Comparison of ENCODE assay signal across 8 cellular contexts in the genomic region with DNA sequence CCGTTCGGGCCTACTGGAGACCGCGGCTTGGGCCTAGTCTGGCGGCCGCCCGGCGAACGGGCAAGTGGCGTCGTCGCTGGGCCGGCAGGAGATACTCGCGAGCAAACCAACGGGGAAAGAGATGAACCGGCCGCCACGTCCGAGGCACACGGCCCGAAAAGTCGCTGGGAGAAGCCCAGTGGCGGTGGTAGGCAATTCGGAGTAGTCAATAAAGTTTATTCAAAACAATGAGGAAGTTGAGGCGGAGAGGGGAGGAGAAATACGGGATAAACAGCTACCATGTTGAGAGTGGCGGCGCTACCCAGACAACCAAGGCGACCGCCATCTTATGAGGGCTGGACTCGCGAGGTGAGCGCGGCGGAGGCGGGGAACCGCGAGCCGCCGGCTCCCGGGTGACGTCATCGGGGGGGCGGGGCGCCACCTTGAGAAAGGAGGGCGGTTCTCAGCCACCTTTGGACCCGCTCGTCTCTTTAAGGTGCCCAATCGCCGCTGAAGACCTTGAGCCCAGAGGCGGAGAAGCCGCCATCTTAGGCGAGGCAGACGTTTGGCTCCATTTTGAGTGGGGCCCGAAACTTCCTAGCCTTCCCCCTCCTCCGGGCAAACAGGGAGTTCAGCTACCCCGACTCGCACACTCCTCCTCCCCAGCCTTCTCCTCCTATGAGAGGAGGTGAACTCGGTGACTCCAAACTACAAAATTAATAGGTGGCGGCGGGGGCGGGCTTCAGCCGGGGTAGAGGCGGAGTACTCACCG. TPM values are rescaled to one million over a fixed set of nuclear protein-coding genes. Genes with fewer than 3 reads are reported as not detected.
DNase-seq lines count a peak whose midpoint lies in the region; ATAC-seq and TF ChIP-seq lines count a peak whose summit lies in the region.

Gene PHF8 (minus strand): TSS at position 348 of the 751 bp plus-strand sequence. CDS start 1,745 bp downstream, outside the sequence.

- H3K27me3 Mint-ChIP-seq in activated T-helper 2 cell treated with anti-CD3 and anti-CD28 coated beads, Interferon-gamma antibody, Interleukin-2, Interleukin-4, amounts not matched to agents 10 μg/mL and 5 μg/mL and 100 μg/mL, durations not matched to agents 14 hours and 24 hours and 36 hours (ENCODE audit: low read depth): no peaks in the 10 kb centered on the region
- no peaks in the 10 kb centered on the region for H3K27me3 Mint-ChIP-seq in naive B cell

- no peaks in the 10 kb centered on the region for H3F3A ChIP-seq in Loucy (ENCODE audit: low read depth)

- H4K20me1 ChIP-seq in Loucy (ENCODE audit: insufficient read depth, low read length, poor library complexity, severe bottlenecking): no peaks in the 10 kb centered on the region

- peak; percentile 89 for ATAC-seq in RWPE2 (ENCODE audit: low read depth)
- peak; percentile 80 to 83 for ATAC-seq in naive B cell (ENCODE audit: low read depth in 2 of 2)
- peak; percentile 91 for ATAC-seq in stimulated activated effector memory CD8-positive, alpha-beta T cell treated with anti-CD3 and anti-CD28 coated beads, Interleukin-12 subunit alpha, Interleukin-12 subunit beta, amount 100 ng/mL, for 72 hours

- peak within 1 kb of the TSS; percentile 89 for H2AFZ ChIP-seq in Loucy (ENCODE audit: low read length)

- H3K9ac ChIP-seq in Loucy (ENCODE audit: low read depth, low read length, poor library complexity, severe bottlenecking): peak within 1 kb of the TSS; percentile 88

- no peaks in the 10 kb centered on the region for H3K9me2 ChIP-seq in Loucy (replicated peaks; ENCODE audit: low read depth, low read length)

- H3K4me2 ChIP-seq in Loucy (ENCODE audit: low read depth, low read length, poor library complexity, severe bottlenecking): peak within 1 kb of the TSS; percentile 90

- H3K4me3 ChIP-seq in H7 (ENCODE audit: insufficient read depth, low read depth, low read length) (peak within 1 kb of the TSS; percentile 68), Loucy (ENCODE audit: low read length, poor library complexity, severe bottlenecking) (peak within 1 kb of the TSS; percentile 91), RWPE2 (ENCODE audit: severe bottlenecking) (peak within 1 kb of the TSS; percentile 61)

- H3K36me3 ChIP-seq in H7 (replicated peaks; ENCODE audit: control insufficient read depth, insufficient read depth, low read length): no peaks in the 10 kb centered on the region
- no peaks in the 10 kb centered on the region for H3K36me3 ChIP-seq in Loucy (ENCODE audit: insufficient read depth, low read length)
- peaks cover 13% of the 10 kb centered on the region; the same call in 1 of the 2 replicates for H3K36me3 ChIP-seq in RWPE2 (ENCODE audit: low read depth)

- H3K4me1 ChIP-seq in Loucy (ENCODE audit: insufficient read depth, low read length, poor library complexity, severe bottlenecking): peaks cover 11% of the 10 kb centered on the region
- no peaks in the 10 kb centered on the region for H3K4me1 ChIP-seq in RWPE2 (ENCODE audit: insufficient read depth, poor library complexity, severe bottlenecking)

- peaks cover 12% of the 10 kb centered on the region for H3K79me2 ChIP-seq in Loucy (ENCODE audit: insufficient read depth, low read length)

- peak within 1 kb of the TSS; percentile 88 for H3K4me3 Mint-ChIP-seq in activated T-helper 2 cell treated with anti-CD3 and anti-CD28 coated beads, Interferon-gamma antibody, Interleukin-2, Interleukin-4, amounts not matched to agents 10 μg/mL and 5 μg/mL and 100 μg/mL, durations not matched to agents 14 hours and 24 hours and 36 hours (ENCODE audit: low read depth)
- H3K4me3 Mint-ChIP-seq in naive B cell: peak within 1 kb of the TSS; percentile 88 to 95 (median 93)
- peak within 1 kb of the TSS; percentile 85 for H3K4me3 Mint-ChIP-seq in stimulated activated effector memory CD8-positive, alpha-beta T cell treated with anti-CD3 and anti-CD28 coated beads, Interleukin-12 subunit alpha, Interleukin-12 subunit beta, amount 100 ng/mL, for 72 hours

- H3K9me3 ChIP-seq in Loucy (ENCODE audit: insufficient read depth, low read depth, low read length): no peaks in the 10 kb centered on the region
- no peaks in the 10 kb centered on the region for H3K9me3 ChIP-seq in RWPE2 (ENCODE audit: severe bottlenecking)

- no peaks in the 10 kb centered on the region for H3K9me3 Mint-ChIP-seq in activated T-helper 2 cell treated with anti-CD3 and anti-CD28 coated beads, Interferon-gamma antibody, Interleukin-2, Interleukin-4, amounts not matched to agents 10 μg/mL and 5 μg/mL and 100 μg/mL, durations not matched to agents 14 hours and 24 hours and 36 hours
- H3K9me3 Mint-ChIP-seq in naive B cell: peaks cover 0 to 8% (median 0%) of the 10 kb centered on the region in 7 donors
- no peaks in the 10 kb centered on the region for H3K9me3 Mint-ChIP-seq in stimulated activated effector memory CD8-positive, alpha-beta T cell treated with anti-CD3 and anti-CD28 coated beads, Interleukin-12 subunit alpha, Interleukin-12 subunit beta, amount 100 ng/mL, for 72 hours

- H3K27ac ChIP-seq in RWPE2 (ENCODE audit: poor library complexity, severe bottlenecking): peak within 1 kb of the TSS; percentile 74

- H3K4me1 Mint-ChIP-seq in activated T-helper 2 cell treated with anti-CD3 and anti-CD28 coated beads, Interferon-gamma antibody, Interleukin-2, Interleukin-4, amounts not matched to agents 10 μg/mL and 5 μg/mL and 100 μg/mL, durations not matched to agents 14 hours and 24 hours and 36 hours (ENCODE audit: low read depth): peaks cover 15% of the 10 kb centered on the region
- peaks cover 11 to 21% (median 14%) of the 10 kb centered on the region in 3 donors for H3K4me1 Mint-ChIP-seq in naive B cell
- peaks cover 5% of the 10 kb centered on the region for H3K4me1 Mint-ChIP-seq in stimulated activated effector memory CD8-positive, alpha-beta T cell treated with anti-CD3 and anti-CD28 coated beads, Interleukin-12 subunit alpha, Interleukin-12 subunit beta, amount 100 ng/mL, for 72 hours

- H3K27me3 ChIP-seq in H7 (ENCODE audit: control insufficient read depth, insufficient read depth, low read length) (no peaks in the 10 kb centered on the region), Loucy (ENCODE audit: insufficient read depth, low read length, poor library complexity, severe bottlenecking) (no peaks in the 10 kb centered on the region), RWPE2 (ENCODE audit: insufficient read depth, poor library complexity, severe bottlenecking) (no peaks in the 10 kb centered on the region)

- TF ChIP-seq CTCF in Loucy (conservative IDR thresholded peaks at IDR 0.05; ENCODE audit: low read length) (no peak), RWPE2 (IDR thresholded peaks at IDR 0.05; ENCODE audit: poor library complexity, severe bottlenecking) (no peak)

- intact Hi-C loops in activated T-helper 2 cell treated with anti-CD3 and anti-CD28 coated beads, Interferon-gamma antibody, Interleukin-2, Interleukin-4, amounts not matched to agents 10 μg/mL and 5 μg/mL and 100 μg/mL, durations not matched to agents 14 hours and 24 hours and 36 hours (cut with micrococcal nuclease): loop anchor here (1.0 to 10.0 kb wide), 9 partner anchors 139 to 1120 kb away; partner anchors contain the start of genes FAM120C, GNL3L, KDM5C and MAGED2

- peak; percentile 94 for DNase-seq in EH (ENCODE audit: low read depth)
- DNase-seq in H7: peak; percentile 89
- peak; percentile 89 for DNase-seq in RWPE2 (ENCODE audit: low spot score)
- DNase-seq in activated T-helper 2 cell treated with anti-CD3 and anti-CD28 coated beads, Interferon-gamma antibody, Interleukin-2, Interleukin-4, amounts not matched to agents 10 μg/mL and 5 μg/mL and 100 μg/mL, durations not matched to agents 14 hours and 24 hours and 36 hours (ENCODE audit: low spot score): peak; percentile 93
- DNase-seq in fibroblast of gingiva (ENCODE audit: low read depth): peak; percentile 93
- DNase-seq in naive B cell: peak; percentile 94
- DNase-seq in stimulated activated effector memory CD8-positive, alpha-beta T cell treated with anti-CD3 and anti-CD28 coated beads, Interleukin-12 subunit alpha, Interleukin-12 subunit beta, amount 100 ng/mL, for 72 hours (ENCODE audit: low spot score in 2 of 2): peak; percentile 81 to 93

- peaks cover 14% of the 10 kb centered on the region for H3K36me3 Mint-ChIP-seq in activated T-helper 2 cell treated with anti-CD3 and anti-CD28 coated beads, Interferon-gamma antibody, Interleukin-2, Interleukin-4, amounts not matched to agents 10 μg/mL and 5 μg/mL and 100 μg/mL, durations not matched to agents 14 hours and 24 hours and 36 hours (ENCODE audit: low read depth)
- no peaks in the 10 kb centered on the region for H3K36me3 Mint-ChIP-seq in naive B cell
- peaks cover 51% of the 10 kb centered on the region for H3K36me3 Mint-ChIP-seq in stimulated activated effector memory CD8-positive, alpha-beta T cell treated with anti-CD3 and anti-CD28 coated beads, Interleukin-12 subunit alpha, Interleukin-12 subunit beta, amount 100 ng/mL, for 72 hours

- peak within 1 kb of the TSS; percentile 97 for H3K27ac Mint-ChIP-seq in activated T-helper 2 cell treated with anti-CD3 and anti-CD28 coated beads, Interferon-gamma antibody, Interleukin-2, Interleukin-4, amounts not matched to agents 10 μg/mL and 5 μg/mL and 100 μg/mL, durations not matched to agents 14 hours and 24 hours and 36 hours
- H3K27ac Mint-ChIP-seq in naive B cell: peak within 1 kb of the TSS; percentile 92 to 99 (median 98)
- peak within 1 kb of the TSS; percentile 98 for H3K27ac Mint-ChIP-seq in stimulated activated effector memory CD8-positive, alpha-beta T cell treated with anti-CD3 and anti-CD28 coated beads, Interleukin-12 subunit alpha, Interleukin-12 subunit beta, amount 100 ng/mL, for 72 hours

RNA-seq across cellular contexts. Expression of gene PHF8, which starts in this region (rescaled TPM):
- total RNA-seq in H7 (2014; rRNA removed; shearing (Covaris generic)): 17.7 and 24.3 TPM in 2 replicates
- total RNA-seq in activated T-helper 2 cell treated with anti-CD3 and anti-CD28 coated beads, Interferon-gamma antibody, Interleukin-2, Interleukin-4, amounts not matched to agents 10 μg/mL and 5 μg/mL and 100 μg/mL, durations not matched to agents 14 hours and 24 hours and 36 hours: 41.8 and 47.5 TPM in 2 replicates
- polyA plus RNA-seq in naive B cell (ENCODE audit: low read depth in 6 of 6): 10 to 100 TPM in 5 of 6 donors, 1 to 10 TPM in 1; 7.2 to 27.1 (median 20.1) TPM

Comparison
In these comparisons a context has a peak if more than half of its experiments do, and no peak if none do; other contexts are left out.
1. Peak in every context shown above with its lines: DNase-seq, ATAC-seq, H3K4me3 ChIP-seq and H3K27ac ChIP-seq.